ENCODE assay signal across 1 cellular context in the genomic region with DNA sequence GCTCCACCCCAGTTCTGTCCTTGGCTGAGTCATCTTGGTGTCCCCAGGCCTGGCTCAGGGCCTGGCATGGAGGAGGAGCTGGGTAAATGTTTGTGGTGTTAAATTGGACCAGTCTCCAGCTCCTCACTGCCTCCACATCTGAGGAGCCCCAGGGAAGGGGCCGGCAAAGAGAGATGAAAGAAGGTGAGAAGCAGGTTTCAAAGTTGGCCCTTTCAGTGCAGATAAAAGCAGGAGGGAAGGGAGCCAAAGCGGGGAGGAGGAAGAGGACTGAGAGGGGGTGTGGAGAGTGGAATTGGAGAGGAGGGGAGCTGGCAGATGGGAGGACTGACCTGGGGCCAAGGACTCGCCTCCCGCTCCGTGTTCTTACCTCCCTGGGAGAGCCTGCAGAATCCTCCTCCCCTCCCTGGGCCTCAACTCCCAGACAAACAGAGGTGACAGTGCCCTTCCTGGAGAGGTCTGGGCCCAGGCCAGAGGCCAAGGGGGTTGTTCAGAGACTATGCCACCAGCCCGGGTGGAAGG.
TF ChIP-seq lines count a peak whose summit lies in the region.

No MANE protein-coding gene starts in this region.

TF ChIP-seq in HEK293, 187 proteins besides CTCF, POLR2A, EP300 and RAD21:
- TF ChIP-seq WT1 (tag by site-specific recombination; IDR thresholded peaks at IDR 0.05): peak; percentile 74
- no peak for TF ChIP-seq ZNF2 (tag by site-specific recombination; IDR thresholded peaks at IDR 0.05)
